In the genomic region with DNA sequence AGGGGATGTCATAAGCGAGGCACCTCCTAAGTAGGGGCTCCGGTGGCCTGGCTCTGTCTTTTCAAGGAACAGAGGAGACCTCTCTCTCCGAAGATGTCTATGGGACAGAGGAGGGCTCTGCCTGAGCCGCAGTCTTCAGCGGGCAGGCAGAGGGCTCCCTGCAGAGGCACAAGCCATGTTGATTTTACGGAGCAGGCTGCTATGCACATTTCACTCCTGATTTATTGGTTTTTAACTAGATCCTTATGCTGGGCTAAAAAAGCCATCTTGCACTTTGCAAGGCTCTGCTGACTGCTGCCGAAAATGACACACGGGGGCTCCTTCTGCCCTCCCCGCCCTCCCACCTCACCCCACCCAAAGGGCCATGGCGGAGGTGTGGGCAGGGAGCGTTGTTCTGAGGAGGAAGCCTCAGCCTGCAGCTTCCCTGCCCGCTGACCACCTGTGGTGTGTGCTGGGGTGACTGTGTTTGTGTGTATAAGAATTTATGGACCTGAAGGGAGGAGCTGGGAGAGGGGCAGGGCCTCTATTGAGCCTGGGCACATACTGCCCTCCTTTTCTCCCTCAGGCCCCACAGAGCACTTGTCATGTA, we compare ENCODE assay signal across 8 cellular contexts.
A peak's percentile ranks its signal among the peaks of the same experiment; 100 is the strongest.
DNase-seq lines count a peak whose midpoint lies in the region; ATAC-seq and TF ChIP-seq lines count a peak whose summit lies in the region.

No MANE protein-coding gene starts in this region.

- WGBS in prostate gland = 18% methylated on average over 12 of the region's 12 CpGs

- H3K4me1 ChIP-seq in OCI-LY3 (ENCODE audit: low read length) = peaks cover 20% of the 10 kb centered on the region
- peaks cover 17% of the 10 kb centered on the region for H3K4me1 ChIP-seq in left ventricle myocardium inferior
- H3K4me1 ChIP-seq in prostate gland (replicated peaks) = no peaks in the 10 kb centered on the region
- peaks cover 3% of the 10 kb centered on the region for H3K4me1 ChIP-seq in osteoblast (ENCODE audit: insufficient read depth, low read length)
- peaks cover 0 to 6% of the 10 kb centered on the region in 2 donors for H3K4me1 ChIP-seq in uterus

- TF ChIP-seq POLR2A in prostate gland (IDR thresholded peaks at IDR 0.05) (no peak), GM18505 (IDR thresholded peaks at IDR 0.05; ENCODE audit: borderline replicate concordance, extremely low read depth, insufficient read depth, insufficient read length) (no peak), uterus (IDR thresholded peaks at IDR 0.05) (no peak)

- peak overlapping the region; percentile 97; the same call in 1 of the 2 replicates for H2AFZ ChIP-seq in OCI-LY3 (ENCODE audit: low read depth, low read length)
- H2AFZ ChIP-seq in osteoblast (ENCODE audit: low read length) = no peak overlapping the region

- ATAC-seq in GM18505 (IDR thresholded peaks at IDR 0.05; ENCODE audit: unreplicated experiment) = no peak

- H4K20me1 ChIP-seq in OCI-LY3 (ENCODE audit: insufficient read depth, low read length) = no peaks in the 10 kb centered on the region
- no peaks in the 10 kb centered on the region for H4K20me1 ChIP-seq in osteoblast (ENCODE audit: insufficient read depth, low read length)

- peak overlapping the region; percentile 63 for H3K9ac ChIP-seq in OCI-LY3 (ENCODE audit: low read length)

- DNase-seq in GM04503 (ENCODE audit: low read depth) = peak; percentile 6
- DNase-seq in left ventricle myocardium inferior = no peak
- no peak for DNase-seq in prostate gland (ENCODE audit: low spot score)
- no peak for DNase-seq in osteoblast (ENCODE audit: insufficient read length, low spot score, missing footprints)
- DNase-seq in NCI-H1436 treated with DMSO at 0.1 percent for 48 hours (lab: John Stamatoyannopoulos, UW) = no peak
- DNase-seq in uterus = no peak

- H3K36me3 ChIP-seq in OCI-LY3 (replicated peaks; ENCODE audit: low read depth, low read length) (no peaks in the 10 kb centered on the region), left ventricle myocardium inferior (no peaks in the 10 kb centered on the region), prostate gland (no peaks in the 10 kb centered on the region), osteoblast (ENCODE audit: insufficient read depth, low read length) (no peaks in the 10 kb centered on the region), uterus (no peaks in the 10 kb centered on the region)

- H3K4me3 ChIP-seq in OCI-LY3 (ENCODE audit: low read length) = peak overlapping the region; percentile 87
- peak overlapping the region; percentile 68 for H3K4me3 ChIP-seq in left ventricle myocardium inferior
- peak overlapping the region; percentile 35 to 41 for H3K4me3 ChIP-seq in prostate gland
- H3K4me3 ChIP-seq in osteoblast (ENCODE audit: insufficient read depth, low read length) = no peak overlapping the region
- H3K4me3 ChIP-seq in uterus = no peak overlapping the region

- H3K4me2 ChIP-seq in OCI-LY3 (ENCODE audit: low read length) (peak overlapping the region; percentile 98), osteoblast (ENCODE audit: insufficient read depth, low read length) (no peak overlapping the region)

- no peaks in the 10 kb centered on the region for H3K79me2 ChIP-seq in OCI-LY3 (ENCODE audit: low read length)
- no peaks in the 10 kb centered on the region for H3K79me2 ChIP-seq in osteoblast (ENCODE audit: insufficient read depth, low read length)

- TF ChIP-seq CTCF in OCI-LY3 (IDR thresholded peaks at IDR 0.05; ENCODE audit: low read depth, low read length) = no peak
- no peak for TF ChIP-seq CTCF in left ventricle myocardium inferior (IDR thresholded peaks at IDR 0.05; ENCODE audit: borderline replicate concordance)
- TF ChIP-seq CTCF in prostate gland (IDR thresholded peaks at IDR 0.05) = no peak
- TF ChIP-seq CTCF in osteoblast (IDR thresholded peaks at IDR 0.05; ENCODE audit: extremely low read depth, low read depth, low read length) = no peak
- no peak for TF ChIP-seq CTCF in uterus (IDR thresholded peaks at IDR 0.05)

- intact Hi-C loops in left ventricle myocardium inferior (cut with micrococcal nuclease) = no loop called here
- intact Hi-C loops in prostate gland (cut with DNase I) = loop anchor here (5.0 to 10.0 kb wide), 2 partner anchors 64 to 193 kb away; no protein-coding TSS in a partner anchor
- intact Hi-C loops in uterus (cut with DNase I; ENCODE audit: low total_unique reads) = no loop called here

- H3K9me3 ChIP-seq in OCI-LY3 (ENCODE audit: insufficient read depth, low read length) (no peaks in the 10 kb centered on the region), left ventricle myocardium inferior (replicated peaks) (peaks cover 5% of the 10 kb centered on the region), prostate gland (no peaks in the 10 kb centered on the region), osteoblast (ENCODE audit: low read depth, low read length) (no peaks in the 10 kb centered on the region), uterus (no peaks in the 10 kb centered on the region)

- H3K27ac ChIP-seq in OCI-LY3 (ENCODE audit: low read length) (no peak overlapping the region), left ventricle myocardium inferior (replicated peaks) (no peak overlapping the region), prostate gland (peak overlapping the region; percentile 44 to 56), osteoblast (ENCODE audit: low read depth, low read length) (no peak overlapping the region), uterus (no peak overlapping the region)

- H3K27me3 ChIP-seq in OCI-LY3 (ENCODE audit: low read depth, low read length) = no peaks in the 10 kb centered on the region
- peaks cover 97% of the 10 kb centered on the region for H3K27me3 ChIP-seq in left ventricle myocardium inferior (ENCODE audit: low read depth)
- no peaks in the 10 kb centered on the region for H3K27me3 ChIP-seq in prostate gland (replicated peaks; ENCODE audit: insufficient read depth)
- H3K27me3 ChIP-seq in osteoblast (ENCODE audit: insufficient read depth, low read length) = peaks cover 43% of the 10 kb centered on the region
- H3K27me3 ChIP-seq in uterus = no peaks in the 10 kb centered on the region

Comparison
In these comparisons a context has a peak if more than half of its experiments do, and no peak if none do; other contexts are left out.
1. H3K27ac ChIP-seq: peak in prostate gland (2 of 2); none in OCI-LY3 (single experiment), left ventricle myocardium inferior (single experiment), osteoblast (single experiment) and uterus (0 of 2).
2. H3K4me3 ChIP-seq: peak in OCI-LY3 (single experiment), left ventricle myocardium inferior (single experiment) and prostate gland (2 of 2); none in osteoblast (single experiment) and uterus (0 of 2).